Comparison of ENCODE assay signal across 17 cellular contexts in the genomic region with DNA sequence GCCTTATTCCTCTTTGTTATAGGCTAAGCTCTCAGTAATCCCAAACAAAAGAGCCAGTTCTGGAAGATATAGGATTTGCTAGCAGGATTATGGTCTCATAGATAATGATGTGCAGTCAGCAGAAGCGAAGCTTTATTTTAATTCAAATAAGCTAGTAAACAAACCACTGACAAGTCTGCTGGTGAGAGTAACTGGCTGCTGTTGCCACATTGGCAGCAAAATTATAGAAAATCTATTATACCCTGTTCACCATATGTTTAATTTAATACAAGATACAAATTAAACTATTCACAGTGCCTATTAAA. TPM values are rescaled to one million over a fixed set of nuclear protein-coding genes. Genes with fewer than 3 reads are reported as not detected.
DNase-seq lines count a peak whose midpoint lies in the region; ATAC-seq lines count a peak whose summit lies in the region.
"Had no signal": no experiment of that assay in that cellular context is flagged by ENCODE, and none has a peak within 500 bp of the region (broad histone marks: within the 10 kb centered on the region; RNA-seq: fewer than 3 reads in every experiment).

No MANE protein-coding gene starts in this region.

- peaks cover 39% of the 10 kb centered on the region for H3K27me3 Mint-ChIP-seq in activated CD4-positive, alpha-beta T cell treated with anti-CD3 and anti-CD28 coated beads, Interleukin-2, amount 10 ng/mL, durations not matched to agents 24 days and 14 days
- H3K27me3 Mint-ChIP-seq in natural killer cell treated with Interleukin-12 subunit alpha and Interleukin-12 subunit beta and Interleukin-15 and Interleukin-18, amount 100 ng/mL, for 72 hours: peaks cover 24 to 43% of the 10 kb centered on the region in 2 donors

- H3K9me3 Mint-ChIP-seq in activated CD4-positive, alpha-beta T cell treated with anti-CD3 and anti-CD28 coated beads, Interleukin-2, amount 10 ng/mL, durations not matched to agents 24 days and 14 days: no peaks in the 10 kb centered on the region
- peaks cover 3% of the 10 kb centered on the region for H3K9me3 Mint-ChIP-seq in natural killer cell treated with Interleukin-12 subunit alpha and Interleukin-12 subunit beta and Interleukin-15 and Interleukin-18, amount 100 ng/mL, for 72 hours
- H3K9me3 Mint-ChIP-seq: H9 had no signal

- no peaks in the 10 kb centered on the region for H3K36me3 Mint-ChIP-seq in activated CD4-positive, alpha-beta T cell treated with anti-CD3 and anti-CD28 coated beads, Interleukin-2, amount 10 ng/mL, durations not matched to agents 24 days and 14 days (ENCODE audit: low read depth)
- no peaks in the 10 kb centered on the region for H3K36me3 Mint-ChIP-seq in natural killer cell treated with Interleukin-12 subunit alpha and Interleukin-12 subunit beta and Interleukin-15 and Interleukin-18, amount 100 ng/mL, for 72 hours
- H3K36me3 Mint-ChIP-seq: CD8-positive, alpha-beta memory T cell had no signal

- no peak for ATAC-seq in HG03135 (IDR thresholded peaks at IDR 0.05; ENCODE audit: unreplicated experiment)
- ATAC-seq in natural killer cell treated with Interleukin-12 subunit alpha and Interleukin-12 subunit beta and Interleukin-15 and Interleukin-18, amount 100 ng/mL, for 72 hours: no peak

- H3K4me3 Mint-ChIP-seq in activated CD4-positive, alpha-beta T cell treated with anti-CD3 and anti-CD28 coated beads, Interleukin-2, amount 10 ng/mL, durations not matched to agents 24 days and 14 days: no peak overlapping the region
- H3K4me3 Mint-ChIP-seq in natural killer cell treated with Interleukin-12 subunit alpha and Interleukin-12 subunit beta and Interleukin-15 and Interleukin-18, amount 100 ng/mL, for 72 hours: no peak overlapping the region
- H3K4me3 Mint-ChIP-seq: CD8-positive, alpha-beta memory T cell; H9 had no signal

- H3K27ac Mint-ChIP-seq in activated CD4-positive, alpha-beta T cell treated with anti-CD3 and anti-CD28 coated beads, Interleukin-2, amount 10 ng/mL, durations not matched to agents 24 days and 14 days: no peak overlapping the region
- no peak overlapping the region for H3K27ac Mint-ChIP-seq in natural killer cell treated with Interleukin-12 subunit alpha and Interleukin-12 subunit beta and Interleukin-15 and Interleukin-18, amount 100 ng/mL, for 72 hours
- H3K27ac Mint-ChIP-seq: CD8-positive, alpha-beta memory T cell; H9 had no signal

- H3K4me1 Mint-ChIP-seq in activated CD4-positive, alpha-beta T cell treated with anti-CD3 and anti-CD28 coated beads, Interleukin-2, amount 10 ng/mL, durations not matched to agents 24 days and 14 days: peaks cover 2% of the 10 kb centered on the region
- H3K4me1 Mint-ChIP-seq in natural killer cell treated with Interleukin-12 subunit alpha and Interleukin-12 subunit beta and Interleukin-15 and Interleukin-18, amount 100 ng/mL, for 72 hours (ENCODE audit: low read depth in 2 of 2): no peaks in the 10 kb centered on the region

- intact Hi-C loops in activated CD4-positive, alpha-beta T cell treated with anti-CD3 and anti-CD28 coated beads, Interleukin-2, amount 10 ng/mL, durations not matched to agents 24 days and 14 days (cut with micrococcal nuclease): loop anchor here (5.0 kb wide), 1 partner anchor 34 kb away; no protein-coding TSS in a partner anchor

- peak; percentile 57 for DNase-seq in NCI-H146 (lab: John Stamatoyannopoulos, UW)
- DNase-seq in NCI-H82 treated with DMSO at 0.1 percent for 48 hours (lab: John Stamatoyannopoulos, UW; ENCODE audit: unreplicated experiment): peak; percentile 45
- DNase-seq in medulla oblongata (ENCODE audit: extremely low spot score): peak; percentile 39
- no peak for DNase-seq in activated CD4-positive, alpha-beta T cell treated with anti-CD3 and anti-CD28 coated beads, Interleukin-2, amount 10 ng/mL, durations not matched to agents 24 days and 14 days
- no peak for DNase-seq in natural killer cell treated with Interleukin-12 subunit alpha and Interleukin-12 subunit beta and Interleukin-15 and Interleukin-18, amount 100 ng/mL, for 72 hours (ENCODE audit: low spot score)
- DNase-seq in cortex of kidney (lab: John Stamatoyannopoulos, UW): no peak
- DNase-seq: 8988T; AML-193; Caco-2; CD8-positive, alpha-beta memory T cell; DND-41; GDM1; GOT3; H9 had no signal

- H3K27ac ChIP-seq in cingulate gyrus (ENCODE audit: low read depth, low read length): peak overlapping the region; percentile 72
- H3K27ac ChIP-seq: BLaER1 had no signal

RNA-seq across cellular contexts. Expression of gene SOX2, which starts 18.9 kb away (rescaled TPM):
- not detected in 2 replicates for total RNA-seq in activated CD4-positive, alpha-beta T cell treated with anti-CD3 and anti-CD28 coated beads, Interleukin-2, amount 10 ng/mL, durations not matched to agents 24 days and 14 days
- not detected for total RNA-seq in natural killer cell treated with Interleukin-12 subunit alpha and Interleukin-12 subunit beta and Interleukin-15 and Interleukin-18, amount 100 ng/mL, for 72 hours
- total RNA-seq: CD8-positive, alpha-beta memory T cell had no signal

Comparison
In these comparisons a context has a peak if more than half of its experiments do, and no peak if none do; other contexts are left out.
1. DNase-seq: peak in NCI-H146 (single experiment), NCI-H82 treated with DMSO at 0.1 percent for 48 hours (single experiment) and medulla oblongata (single experiment); none in activated CD4-positive, alpha-beta T cell treated with anti-CD3 and anti-CD28 coated beads, Interleukin-2, amount 10 ng/mL, durations not matched to agents 24 days and 14 days (single experiment), natural killer cell treated with Interleukin-12 subunit alpha and Interleukin-12 subunit beta and Interleukin-15 and Interleukin-18, amount 100 ng/mL, for 72 hours (single experiment) and cortex of kidney (single experiment).